9 cellular contexts compared by ENCODE assay signal in the genomic region with DNA sequence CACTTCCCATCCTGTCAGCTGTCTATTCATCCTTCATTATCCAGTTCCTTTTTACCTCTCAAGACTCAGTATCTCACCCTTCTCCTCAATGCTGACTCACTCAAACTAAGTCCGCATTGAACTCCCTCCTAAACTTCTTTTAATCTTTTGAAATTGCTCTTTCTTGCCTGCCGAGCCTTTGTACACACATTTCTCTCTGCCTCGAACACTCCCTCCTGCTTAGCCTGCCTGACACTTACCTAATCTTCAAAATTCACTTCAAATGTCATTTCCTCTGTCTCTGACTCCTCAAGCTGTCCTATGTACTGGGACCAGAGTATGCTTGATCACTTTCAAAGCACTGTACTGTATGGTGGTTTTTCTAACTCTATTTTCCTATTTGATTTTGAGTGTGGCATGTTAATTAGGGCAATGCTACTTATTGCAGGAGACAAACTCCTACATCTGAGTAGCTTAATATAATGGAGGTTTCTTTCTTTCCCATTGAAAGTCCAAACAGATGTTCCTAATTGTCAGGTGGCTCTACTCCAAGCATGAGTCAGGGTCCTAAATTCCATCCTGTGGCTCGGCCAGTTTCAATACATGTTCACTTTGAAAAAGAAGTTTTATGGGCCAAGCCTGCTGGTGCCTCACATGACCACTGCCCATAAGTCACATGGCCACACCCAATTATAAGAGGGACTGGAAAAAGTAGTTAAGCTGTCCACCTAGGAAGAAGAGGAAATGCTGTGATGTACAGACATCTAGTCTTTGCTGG.
DNase-seq lines count a peak whose midpoint lies in the region; ATAC-seq and TF ChIP-seq lines count a peak whose summit lies in the region.
"Had no signal": no experiment of that assay in that cellular context is flagged by ENCODE, and none has a peak within 500 bp of the region (broad histone marks: within the 10 kb centered on the region; RNA-seq: fewer than 3 reads in every experiment).

No MANE protein-coding gene starts in this region.

- ATAC-seq in HG03442 (IDR thresholded peaks at IDR 0.05; ENCODE audit: unreplicated experiment) (no peak), GM21390 (IDR thresholded peaks at IDR 0.05; ENCODE audit: unreplicated experiment) (no peak), HG02938 (IDR thresholded peaks at IDR 0.05; ENCODE audit: unreplicated experiment) (no peak)

- intact Hi-C loops in posterior vena cava (cut with DNase I): no loop called here

- POLR2A ChIA-PET in BJ (lab: Charles Lee): interaction anchor here (1.2 kb wide), 1 partner anchor 170 kb away, joined by 3 read pairs; no protein-coding TSS in a partner anchor

- no peaks in the 10 kb centered on the region for H3K36me3 ChIP-seq in BJ (ENCODE audit: control insufficient read depth, insufficient read depth, low read length)

- DNase-seq in BJ (ENCODE audit: low read depth): peak; percentile 97
- DNase-seq in RPMI7951 (ENCODE audit: low read depth): peak; percentile 96
- peak; percentile 98 for DNase-seq in fibroblast of the aortic adventitia (ENCODE audit: low read depth)
- DNase-seq in posterior vena cava (ENCODE audit: low spot score): peak; percentile 55
- DNase-seq in NOMO-1 treated with DMSO at 0.1 percent for 48 hours (lab: John Stamatoyannopoulos, UW; ENCODE audit: unreplicated experiment): no peak
- DNase-seq: midbrain had no signal

- no peaks in the 10 kb centered on the region for H3K27me3 ChIP-seq in BJ (ENCODE audit: control insufficient read depth, insufficient read depth, low read length)

- TF ChIP-seq CTCF in BJ (IDR thresholded peaks at IDR 0.05; ENCODE audit: insufficient read depth, low read depth, low read length) (no peak), fibroblast of the aortic adventitia (IDR thresholded peaks at IDR 0.05; ENCODE audit: insufficient read depth, low read length) (no peak)

- CTCF ChIA-PET in BJ (lab: Yijun Ruan, JAX): interaction anchor here (1.3 kb wide), 1 partner anchor 11 kb away, joined by 5 read pairs; no protein-coding TSS in a partner anchor

- H3K4me3 ChIP-seq in BJ (ENCODE audit: low read depth, low read length) (no peak overlapping the region), fibroblast of the aortic adventitia (ENCODE audit: low read depth, low read length) (peak overlapping the region; percentile 41)
